Comparison of ENCODE assay signal across 1 cellular context in genomic region chr7:106679153-106679931, GRCh38.
TF ChIP-seq lines count a peak whose summit lies in the region.

No MANE protein-coding gene starts in this region.

TF ChIP-seq in K562, 482 proteins besides CTCF, POLR2A, EP300 and RAD21 (continues in another document):
- no peak for TF ChIP-seq ARID3A (IDR thresholded peaks at IDR 0.05; ENCODE audit: borderline replicate concordance, low read depth, low read length)
- no peak; the same call in 1 of the 2 replicates for TF ChIP-seq ZNF589 (CRISPR knock-in tag; IDR thresholded peaks at IDR 0.05; ENCODE audit: low read depth)
- TF ChIP-seq SMAD3 (CRISPR knock-in tag; conservative IDR thresholded peaks at IDR 0.05), result 0 out of 2 replicates have a peak, but pooled peaks have one; percentile 9
- TF ChIP-seq ATF2 (CRISPR knock-in tag; IDR thresholded peaks at IDR 0.05), result no peak
- TF ChIP-seq TEAD4 (IDR thresholded peaks at IDR 0.05; ENCODE audit: low read length), result peak; percentile 62; the same call in 1 of the 2 replicates
- TF ChIP-seq TEAD4 (CRISPR knock-in tag; IDR thresholded peaks at IDR 0.05; ENCODE audit: borderline replicate concordance), result no peak
- no peak for TF ChIP-seq KDM2B (CRISPR knock-in tag; IDR thresholded peaks at IDR 0.05)
- TF ChIP-seq CSDE1 (IDR thresholded peaks at IDR 0.05), result 0 out of 4 replicates have a peak, but pooled peaks of 1 of the 2 experiments have one; percentile 14
- TF ChIP-seq RB1 (IDR thresholded peaks at IDR 0.05; ENCODE audit: low read depth), result no peak
- no peak for TF ChIP-seq ZNF431 (CRISPR knock-in tag; IDR thresholded peaks at IDR 0.05)
- TF ChIP-seq ZNF696 (CRISPR knock-in tag; conservative IDR thresholded peaks at IDR 0.05), result no peak
- peak; percentile 75 to 96; a peak in 3 of 4 replicates for TF ChIP-seq ZNF318 (IDR thresholded peaks at IDR 0.05; ENCODE audit: borderline replicate concordance in 1 of 2, low read depth in 1 of 2)
- 0 out of 2 replicates have a peak, but pooled peaks have one; percentile 24 for TF ChIP-seq PTRF (tag; IDR thresholded peaks at IDR 0.05)
- no peak for TF ChIP-seq SETDB1 (IDR thresholded peaks at IDR 0.05; ENCODE audit: low read length)
- TF ChIP-seq ZNF592 (IDR thresholded peaks at IDR 0.05), result no peak; the same call in 1 of the 2 replicates
- TF ChIP-seq GTF2E2 (tag; IDR thresholded peaks at IDR 0.05), result no peak
- no peak for TF ChIP-seq NFIX (CRISPR knock-in tag; IDR thresholded peaks at IDR 0.05; ENCODE audit: low read depth)
- TF ChIP-seq ZBTB2 (IDR thresholded peaks at IDR 0.05), result peak; percentile 80; the same call in 1 of the 2 replicates
- no peak for TF ChIP-seq NFATC3 (IDR thresholded peaks at IDR 0.05)
- no peak for TF ChIP-seq IRF2 (CRISPR knock-in tag; IDR thresholded peaks at IDR 0.05)
- TF ChIP-seq USF1 (CRISPR knock-in tag; IDR thresholded peaks at IDR 0.05), result no peak
- TF ChIP-seq ETV1 (tag; conservative IDR thresholded peaks at IDR 0.05; ENCODE audit: low read depth), result peak; percentile 74
- no peak for TF ChIP-seq ZNF507 (tag; conservative IDR thresholded peaks at IDR 0.05)
- TF ChIP-seq IRF9 (tag; IDR thresholded peaks at IDR 0.05), result no peak
- peak; percentile 90 for TF ChIP-seq ZNF12 (CRISPR knock-in tag; IDR thresholded peaks at IDR 0.05)
- 0 out of 2 replicates have a peak, but pooled peaks have one; percentile 3 for TF ChIP-seq SREBF2 (CRISPR knock-in tag; IDR thresholded peaks at IDR 0.05)
- TF ChIP-seq CHD4 (IDR thresholded peaks at IDR 0.05; ENCODE audit: insufficient read depth, insufficient replicate concordance, low read depth, low read length, poor library complexity, severe bottlenecking), result no peak
- TF ChIP-seq CBX1 (IDR thresholded peaks at IDR 0.05; ENCODE audit: low read depth), result no peak
- no peak for TF ChIP-seq NR2F6 (CRISPR knock-in tag; IDR thresholded peaks at IDR 0.05)
- peak in 1 of 2 experiments; percentile 87 for TF ChIP-seq AFF1 (IDR thresholded peaks at IDR 0.05; ENCODE audit: low read depth in 1 of 2, partially characterized antibody in 2 of 2)
- TF ChIP-seq RUNX1 (IDR thresholded peaks at IDR 0.05; ENCODE audit: low read depth), result no peak
- no peak for TF ChIP-seq PML (IDR thresholded peaks at IDR 0.05; ENCODE audit: low read length)
